In the genomic region with DNA sequence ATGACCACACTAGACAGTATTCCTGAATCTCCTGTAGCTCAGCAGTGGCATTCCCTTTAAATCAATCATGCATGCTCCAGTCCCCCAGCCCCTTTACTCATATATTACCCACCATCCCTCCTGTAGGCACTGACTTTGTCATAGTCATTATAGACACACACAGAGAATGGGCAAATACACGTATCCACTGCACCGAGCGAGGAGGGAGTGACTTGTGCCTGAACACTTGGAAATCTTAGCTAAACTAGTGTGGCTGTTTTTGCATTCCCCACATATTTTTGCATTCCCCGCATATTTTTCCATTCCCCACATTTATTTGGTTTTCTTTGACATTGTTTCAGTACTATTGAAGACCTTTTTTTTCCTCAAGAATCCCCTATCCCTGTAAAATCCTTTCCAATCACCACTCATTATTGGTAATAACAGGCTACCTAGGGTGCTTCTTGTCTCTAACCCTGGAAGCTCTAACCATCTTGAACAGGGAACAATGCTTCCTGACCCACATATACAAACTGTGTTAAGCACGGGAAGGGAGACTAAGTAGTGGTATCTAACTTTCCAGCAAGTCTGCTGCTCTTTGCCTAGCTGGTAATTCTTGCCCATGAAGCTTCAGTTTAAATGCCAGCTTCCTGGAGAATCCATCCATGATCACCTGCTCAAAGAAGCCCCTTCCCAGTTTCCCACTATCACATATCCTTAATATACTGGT, we compare ENCODE assay signal across 19 cellular contexts.
DNase-seq lines count a peak whose midpoint lies in the region; ATAC-seq, FAIRE-seq and TF ChIP-seq lines count a peak whose summit lies in the region.
"Had no signal": no experiment of that assay in that cellular context is flagged by ENCODE, and none has a peak within 500 bp of the region (broad histone marks: within the 10 kb centered on the region; RNA-seq: fewer than 3 reads in every experiment).

No MANE protein-coding gene starts in this region.

- H3K27ac ChIP-seq in SK-N-SH (ENCODE audit: low read depth in 2 of 2, low read length in 1 of 2) (peak overlapping the region in 1 of 2 experiments; percentile 62; a peak in 1 of 4 replicates), astrocyte (ENCODE audit: low read depth, low read length) (no peak overlapping the region)
- H3K27ac ChIP-seq: 22Rv1, foreskin keratinocyte, tibial artery had no signal

- peaks cover 34% of the 10 kb centered on the region for H3K4me1 Mint-ChIP-seq in astrocyte (ENCODE audit: low read depth, unreplicated experiment)

- no peak for TF ChIP-seq CTCF in SK-N-SH (IDR thresholded peaks at IDR 0.05)
- TF ChIP-seq CTCF in astrocyte (IDR thresholded peaks at IDR 0.05; ENCODE audit: insufficient read depth, low read depth, low read length) = no peak

- H3K4me3 ChIP-seq in SK-N-SH (ENCODE audit: low read depth in 2 of 2, low read length in 1 of 2) (no peak overlapping the region), astrocyte (ENCODE audit: insufficient read depth, low read depth, low read length) (no peak overlapping the region)
- H3K4me3 ChIP-seq: tibial artery had no signal

- H3K9me3 Mint-ChIP-seq in astrocyte (ENCODE audit: unreplicated experiment) = peaks cover 1% of the 10 kb centered on the region

- POLR2A ChIA-PET in SK-N-SH (lab: Yijun Ruan, JAX) = interaction anchor here (1.7 kb wide), 1 partner anchor 22 kb away, joined by 4 read pairs; no protein-coding TSS in a partner anchor

- no peaks in the 10 kb centered on the region for H3K9me2 ChIP-seq in SK-N-SH

- H3K27me3 ChIP-seq in SK-N-SH (ENCODE audit: insufficient read depth) (no peaks in the 10 kb centered on the region), astrocyte (ENCODE audit: insufficient read depth, low read length) (no peaks in the 10 kb centered on the region)
- H3K27me3 ChIP-seq: foreskin keratinocyte, tibial artery had no signal

- TF ChIP-seq RAD21 in SK-N-SH (IDR thresholded peaks at IDR 0.05; ENCODE audit: low read length) = no peak

- no peaks in the 10 kb centered on the region for H3K36me3 Mint-ChIP-seq in astrocyte (ENCODE audit: low read depth, unreplicated experiment)

- H2AFZ ChIP-seq in SK-N-SH (ENCODE audit: low read depth) = no peak overlapping the region
- H2AFZ ChIP-seq in astrocyte (ENCODE audit: low read depth, low read length) = no peak overlapping the region

- no peak for TF ChIP-seq EP300 in SK-N-SH (IDR thresholded peaks at IDR 0.05; ENCODE audit: borderline replicate concordance in 1 of 2, low read depth in 1 of 2, low read length in 1 of 2)

- H3K36me3 ChIP-seq in SK-N-SH (replicated peaks in 1 of 2; ENCODE audit: control insufficient read depth in 1 of 2, insufficient read depth in 2 of 2, low read length in 1 of 2) = no peaks in the 10 kb centered on the region
- H3K36me3 ChIP-seq in astrocyte (ENCODE audit: insufficient read depth, low read length) = no peaks in the 10 kb centered on the region
- H3K36me3 ChIP-seq: tibial artery had no signal

- H3K79me2 ChIP-seq in SK-N-SH (ENCODE audit: insufficient read depth) (no peaks in the 10 kb centered on the region), astrocyte (ENCODE audit: insufficient read depth, low read length) (no peaks in the 10 kb centered on the region)

- H3K4me3 Mint-ChIP-seq in astrocyte (ENCODE audit: unreplicated experiment) = no peak overlapping the region
- H3K4me3 Mint-ChIP-seq: activated naive CD4-positive, alpha-beta T cell treated with anti-CD3 and anti-CD28 coated beads for 36 hours had no signal

- DNase-seq in SK-N-SH = no peak
- peak; percentile 68 for DNase-seq in astrocyte (ENCODE audit: low read depth)
- peak; percentile 51 for DNase-seq in kidney tubule cell (ENCODE audit: low spot score)
- peak; percentile 65 for DNase-seq in urothelium cell line (ENCODE audit: low spot score)
- no peak for DNase-seq in MV-4-11 (lab: John Stamatoyannopoulos, UW)
- no peak for DNase-seq in DMS 273 treated with DMSO at 0.1 percent for 48 hours (lab: John Stamatoyannopoulos, UW)
- DNase-seq in stimulated activated CD4-positive, alpha-beta T cell treated with anti-CD3 and anti-CD28 coated beads, Interleukin-4, amount 100 ng/mL, for 24 hours = no peak
- DNase-seq: activated CD4-positive, alpha-beta T cell treated with anti-CD3 and anti-CD28 coated beads for 1 hour; activated naive CD4-positive, alpha-beta T cell treated with anti-CD3 and anti-CD28 coated beads for 36 hours; effector memory CD4-positive, alpha-beta T cell; foreskin keratinocyte; NCI-H1092 treated with DMSO at 0.1 percent for 48 hours; NCI-H2171 treated with DMSO at 0.1 percent for 48 hours; nucleus accumbens; stimulated activated CD4-positive, alpha-beta T cell treated with anti-CD3 and anti-CD28 coated beads, Interleukin-4, amount 100 ng/mL, for 4 hours; T-helper 2 cell; tibial artery had no signal

- no peaks in the 10 kb centered on the region for H4K20me1 ChIP-seq in SK-N-SH (ENCODE audit: insufficient read depth)
- no peaks in the 10 kb centered on the region for H4K20me1 ChIP-seq in astrocyte (ENCODE audit: insufficient read depth, low read length)

- no peak overlapping the region for H3K9ac ChIP-seq in SK-N-SH
- H3K9ac ChIP-seq in astrocyte (ENCODE audit: low read length) = no peak overlapping the region

- H3K4me1 ChIP-seq in SK-N-SH (ENCODE audit: control insufficient read depth in 1 of 2, insufficient read depth in 2 of 2, low read depth in 1 of 2, low read length in 1 of 2) = peaks cover 4 to 8% of the 10 kb centered on the region in 2 experiments; a peak in 3 of 4 replicates
- peaks cover 19% of the 10 kb centered on the region for H3K4me1 ChIP-seq in astrocyte (ENCODE audit: insufficient read depth, low read length)
- H3K4me1 ChIP-seq: tibial artery had no signal

- peak; percentile 81 for ATAC-seq in SK-N-SH treated with all-trans-retinoic acid at 6 μM for 48 hours
- ATAC-seq: foreskin keratinocyte had no signal

- H3K27me3 Mint-ChIP-seq in astrocyte (ENCODE audit: low read depth, unreplicated experiment) = no peaks in the 10 kb centered on the region

- CTCF ChIA-PET in SK-N-SH (lab: Yijun Ruan, JAX) = interaction anchor here (0.7 to 1.2 kb wide), 5 partner anchors 10 to 520 kb away, joined by 3 to 5 read pairs (median 3); no protein-coding TSS in a partner anchor

- no peak overlapping the region for H3K4me2 ChIP-seq in SK-N-SH
- H3K4me2 ChIP-seq in astrocyte (ENCODE audit: low read length) = peak overlapping the region; percentile 47

- H3K9me3 ChIP-seq in SK-N-SH (no peaks in the 10 kb centered on the region), astrocyte (ENCODE audit: insufficient read depth, low read depth, low read length) (no peaks in the 10 kb centered on the region)
- H3K9me3 ChIP-seq: tibial artery had no signal

- FAIRE-seq in astrocyte (lab: Jason Lieb, UNC) (no peak), urothelium cell line (lab: Jason Lieb, UNC) (peak; percentile 23)

- H3K27ac Mint-ChIP-seq in astrocyte (ENCODE audit: unreplicated experiment) = peak overlapping the region; percentile 83
- H3K27ac Mint-ChIP-seq: activated naive CD4-positive, alpha-beta T cell treated with anti-CD3 and anti-CD28 coated beads for 36 hours had no signal

- WGBS in SK-N-SH (ENCODE audit: low lambda C conversion rate) = 62% methylated on average over 5 of the region's 5 CpGs

- no peaks in the 10 kb centered on the region for H3F3A ChIP-seq in SK-N-SH (replicated peaks; ENCODE audit: insufficient read depth)

TF ChIP-seq in SK-N-SH treated with all-trans-retinoic acid at 6 μM for 48 hours, 23 proteins besides CTCF, POLR2A, EP300 and RAD21 (continues in another document):
- TF ChIP-seq TCF4 (CRISPR knock-in tag; IDR thresholded peaks at IDR 0.05; ENCODE audit: borderline replicate concordance) = no peak
- no peak for TF ChIP-seq PPARA (CRISPR knock-in tag; IDR thresholded peaks at IDR 0.05; ENCODE audit: borderline replicate concordance)
- TF ChIP-seq ZNF8 (CRISPR knock-in tag; IDR thresholded peaks at IDR 0.05) = no peak

TF ChIP-seq in SK-N-SH, 30 proteins besides CTCF, POLR2A, EP300 and RAD21 (continues in another document):
- no peak for TF ChIP-seq YY1 (IDR thresholded peaks at IDR 0.05; ENCODE audit: low read depth)
- TF ChIP-seq EZH2phosphoT487 (IDR thresholded peaks at IDR 0.05; ENCODE audit: borderline replicate concordance, low read depth) = no peak
- TF ChIP-seq, protein P1, sequence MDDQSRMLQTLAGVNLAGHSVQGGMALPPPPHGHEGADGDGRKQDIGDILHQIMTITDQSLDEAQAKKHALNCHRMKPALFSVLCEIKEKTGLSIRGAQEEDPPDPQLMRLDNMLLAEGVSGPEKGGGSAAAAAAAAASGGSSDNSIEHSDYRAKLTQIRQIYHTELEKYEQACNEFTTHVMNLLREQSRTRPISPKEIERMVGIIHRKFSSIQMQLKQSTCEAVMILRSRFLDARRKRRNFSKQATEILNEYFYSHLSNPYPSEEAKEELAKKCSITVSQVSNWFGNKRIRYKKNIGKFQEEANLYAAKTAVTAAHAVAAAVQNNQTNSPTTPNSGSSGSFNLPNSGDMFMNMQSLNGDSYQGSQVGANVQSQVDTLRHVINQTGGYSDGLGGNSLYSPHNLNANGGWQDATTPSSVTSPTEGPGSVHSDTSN (IDR thresholded peaks at IDR 0.05) = no peak
- TF ChIP-seq CHD2 (IDR thresholded peaks at IDR 0.05; ENCODE audit: low read length, partially characterized antibody) = no peak
- TF ChIP-seq, protein P2, sequence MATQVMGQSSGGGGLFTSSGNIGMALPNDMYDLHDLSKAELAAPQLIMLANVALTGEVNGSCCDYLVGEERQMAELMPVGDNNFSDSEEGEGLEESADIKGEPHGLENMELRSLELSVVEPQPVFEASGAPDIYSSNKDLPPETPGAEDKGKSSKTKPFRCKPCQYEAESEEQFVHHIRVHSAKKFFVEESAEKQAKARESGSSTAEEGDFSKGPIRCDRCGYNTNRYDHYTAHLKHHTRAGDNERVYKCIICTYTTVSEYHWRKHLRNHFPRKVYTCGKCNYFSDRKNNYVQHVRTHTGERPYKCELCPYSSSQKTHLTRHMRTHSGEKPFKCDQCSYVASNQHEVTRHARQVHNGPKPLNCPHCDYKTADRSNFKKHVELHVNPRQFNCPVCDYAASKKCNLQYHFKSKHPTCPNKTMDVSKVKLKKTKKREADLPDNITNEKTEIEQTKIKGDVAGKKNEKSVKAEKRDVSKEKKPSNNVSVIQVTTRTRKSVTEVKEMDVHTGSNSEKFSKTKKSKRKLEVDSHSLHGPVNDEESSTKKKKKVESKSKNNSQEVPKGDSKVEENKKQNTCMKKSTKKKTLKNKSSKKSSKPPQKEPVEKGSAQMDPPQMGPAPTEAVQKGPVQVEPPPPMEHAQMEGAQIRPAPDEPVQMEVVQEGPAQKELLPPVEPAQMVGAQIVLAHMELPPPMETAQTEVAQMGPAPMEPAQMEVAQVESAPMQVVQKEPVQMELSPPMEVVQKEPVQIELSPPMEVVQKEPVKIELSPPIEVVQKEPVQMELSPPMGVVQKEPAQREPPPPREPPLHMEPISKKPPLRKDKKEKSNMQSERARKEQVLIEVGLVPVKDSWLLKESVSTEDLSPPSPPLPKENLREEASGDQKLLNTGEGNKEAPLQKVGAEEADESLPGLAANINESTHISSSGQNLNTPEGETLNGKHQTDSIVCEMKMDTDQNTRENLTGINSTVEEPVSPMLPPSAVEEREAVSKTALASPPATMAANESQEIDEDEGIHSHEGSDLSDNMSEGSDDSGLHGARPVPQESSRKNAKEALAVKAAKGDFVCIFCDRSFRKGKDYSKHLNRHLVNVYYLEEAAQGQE (IDR thresholded peaks at IDR 0.05; ENCODE audit: low read depth, low read length) = no peak

Comparison
In these comparisons a context has a peak if more than half of its experiments do, and no peak if none do; other contexts are left out.
1. DNase-seq: peak in astrocyte (single experiment), kidney tubule cell (single experiment) and urothelium cell line (single experiment); none in SK-N-SH (single experiment), MV-4-11 (single experiment), DMS 273 treated with DMSO at 0.1 percent for 48 hours (single experiment) and stimulated activated CD4-positive, alpha-beta T cell treated with anti-CD3 and anti-CD28 coated beads, Interleukin-4, amount 100 ng/mL, for 24 hours (single experiment).